In the genomic region with DNA sequence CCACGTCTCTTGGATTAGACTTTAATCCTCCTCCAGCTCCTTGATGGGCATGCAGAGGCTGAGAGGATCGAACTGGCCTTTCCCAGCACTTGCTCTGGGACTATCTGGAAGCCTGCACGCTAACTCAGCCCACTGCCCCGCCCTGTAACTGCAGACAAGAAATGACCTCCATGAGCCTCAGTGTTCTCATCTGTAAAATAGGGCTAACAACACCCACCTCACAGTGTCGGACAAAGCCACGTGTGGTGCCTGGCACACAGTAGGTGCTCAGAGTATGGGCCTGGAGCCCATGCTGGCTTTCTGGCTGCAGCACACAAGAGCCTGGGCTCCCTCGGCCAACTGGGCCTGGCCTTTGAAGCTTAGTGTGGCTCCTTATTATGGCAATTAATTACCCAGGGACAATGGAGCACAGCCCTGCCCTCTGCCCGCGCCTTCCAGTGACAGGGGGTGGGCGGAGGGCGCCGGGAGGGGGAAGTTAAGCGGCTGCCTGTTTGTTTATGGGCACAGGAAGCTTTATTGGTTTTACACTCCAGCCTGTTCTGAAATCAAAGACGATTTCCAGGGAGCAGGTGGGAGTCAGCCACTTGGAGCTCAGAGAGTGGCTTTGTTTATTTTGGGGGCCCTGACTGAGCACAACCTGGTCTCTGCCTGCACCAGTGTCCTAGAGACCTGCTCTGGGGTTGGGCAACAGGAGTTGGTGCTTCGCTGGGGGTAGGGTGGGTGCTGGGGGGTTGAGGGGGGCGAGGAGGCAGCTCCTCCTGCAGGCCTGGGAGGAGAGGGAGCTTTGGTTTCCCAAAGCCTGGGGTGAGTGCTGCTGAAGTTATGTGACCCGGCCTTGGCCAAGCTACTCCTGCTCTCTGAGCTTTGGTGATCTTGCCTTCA, we compare ENCODE assay signal across 21 cellular contexts. TPM values are rescaled to one million over a fixed set of nuclear protein-coding genes. Genes with fewer than 3 reads are reported as not detected.
DNase-seq lines count a peak whose midpoint lies in the region; ATAC-seq, FAIRE-seq and TF ChIP-seq lines count a peak whose summit lies in the region.
"Had no signal": no experiment of that assay in that cellular context is flagged by ENCODE, and none has a peak within 500 bp of the region (broad histone marks: within the 10 kb centered on the region; RNA-seq: fewer than 3 reads in every experiment).

No MANE protein-coding gene starts in this region.

- ATAC-seq in K562: no peak
- ATAC-seq: GM12878 had no signal

- H3K9me3 ChIP-seq in HEK293 (ENCODE audit: control insufficient read depth, insufficient read depth, low read depth, low read length) (no peaks in the 10 kb centered on the region), K562 (replicated peaks; ENCODE audit: control insufficient read depth, insufficient read depth, low read depth, low read length) (no peaks in the 10 kb centered on the region), neuronal stem cell (replicated peaks in 1 of 2; ENCODE audit: control insufficient read depth in 2 of 2, insufficient read depth in 1 of 2, low read depth in 1 of 2, low read length in 2 of 2) (peaks cover 0 to 2% of the 10 kb centered on the region in 2 donors), left ventricle myocardium inferior (replicated peaks) (no peaks in the 10 kb centered on the region)
- H3K9me3 ChIP-seq: A549, SJSA1 had no signal

- H4K8ac ChIP-seq in neuronal stem cell (ENCODE audit: low read depth, low read length): no peak overlapping the region

- TF ChIP-seq CTCF in HEK293 (tag by site-specific recombination; IDR thresholded peaks at IDR 0.05) (no peak), K562 (IDR thresholded peaks at IDR 0.05 in 2 of 3, conservative IDR thresholded peaks at IDR 0.05 in 1 of 3; ENCODE audit: insufficient read depth in 2 of 3, low read depth in 1 of 3, low read length in 3 of 3) (no peak), left ventricle myocardium inferior (IDR thresholded peaks at IDR 0.05; ENCODE audit: borderline replicate concordance) (no peak)

- H2BK120ac ChIP-seq in neuronal stem cell (ENCODE audit: low read depth, low read length): no peak overlapping the region

- H2BK15ac ChIP-seq in neuronal stem cell (ENCODE audit: low read length): no peak overlapping the region

- FAIRE-seq in K562 (lab: Jason Lieb, UNC): no peak
- FAIRE-seq: A549, GM12878, GM18507 had no signal

- H3K23ac ChIP-seq in neuronal stem cell (ENCODE audit: low read depth, low read length, poor library complexity): no peak overlapping the region

- H4K91ac ChIP-seq in neuronal stem cell (ENCODE audit: low read depth, low read length, poor library complexity): no peak overlapping the region

- POLR2A ChIA-PET in HEK293 (lab: Yijun Ruan, JAX): no interaction called here
- POLR2A ChIA-PET in K562 (lab: Yijun Ruan, JAX): interaction anchor here (0.5 to 1.5 kb wide), 4 partner anchors 24 to 1972 kb away, joined by 3 to 4 read pairs (median 3); no protein-coding TSS in a partner anchor

- TF ChIP-seq POLR2A in K562 (conservative IDR thresholded peaks at IDR 0.05): no peak

- H3K27ac ChIP-seq in HEK293 (ENCODE audit: extremely low read depth, low read depth, low read length): no peak overlapping the region
- no peak overlapping the region for H3K27ac ChIP-seq in K562 (ENCODE audit: extremely low read depth, low read depth, low read length)
- H3K27ac ChIP-seq in neuronal stem cell (replicated peaks; ENCODE audit: low read length): no peak overlapping the region
- no peak overlapping the region for H3K27ac ChIP-seq in left ventricle myocardium inferior (replicated peaks)
- H3K27ac ChIP-seq: HL-60, SJSA1 had no signal

- in situ Hi-C loops in K562 (cut with MboI): no loop called here

- H3K18ac ChIP-seq in neuronal stem cell (ENCODE audit: low read length): peak overlapping the region; percentile 75

- H3K79me1 ChIP-seq in neuronal stem cell (ENCODE audit: low read depth, low read length): no peaks in the 10 kb centered on the region

- intact Hi-C loops in K562 (cut with micrococcal nuclease) (no loop called here), left ventricle myocardium inferior (cut with micrococcal nuclease) (no loop called here)

- TF ChIP-seq RAD21 in K562 (CRISPR knock-in tag; conservative IDR thresholded peaks at IDR 0.05 in 1 of 2, IDR thresholded peaks at IDR 0.05 in 1 of 2): no peak

- 1% methylated on average over 17 of the region's 17 CpGs for WGBS in K562 (ENCODE audit: insufficient coverage, low coverage, missing lambda C conversion rate)
- no CpG with 5 or more reads among the region's 17 CpGs for WGBS in neuronal stem cell (ENCODE audit: extremely low coverage in 2 of 2, insufficient read length in 2 of 2, insufficient replicate concordance in 1 of 2), 2 donors

- H3K79me2 ChIP-seq in K562 (ENCODE audit: control insufficient read depth, insufficient read depth, low read length): no peaks in the 10 kb centered on the region

- TF ChIP-seq EP300 in K562 (IDR thresholded peaks at IDR 0.05; ENCODE audit: low read length): no peak

- H4K20me1 ChIP-seq in K562 (replicated peaks; ENCODE audit: control insufficient read depth, insufficient read depth, low read length): peaks cover 14% of the 10 kb centered on the region

- no peaks in the 10 kb centered on the region for H3K36me3 ChIP-seq in HEK293 (ENCODE audit: control insufficient read depth in 2 of 2, insufficient read depth in 1 of 2, low read length in 2 of 2)
- no peaks in the 10 kb centered on the region for H3K36me3 ChIP-seq in K562 (ENCODE audit: control insufficient read depth, insufficient read depth, low read length)
- no peaks in the 10 kb centered on the region for H3K36me3 ChIP-seq in neuronal stem cell (replicated peaks in 1 of 2; ENCODE audit: control insufficient read depth in 2 of 2, insufficient read depth in 2 of 2, low read length in 2 of 2)
- no peaks in the 10 kb centered on the region for H3K36me3 ChIP-seq in left ventricle myocardium inferior
- H3K36me3 ChIP-seq: SJSA1 had no signal

- no peaks in the 10 kb centered on the region for H3K9me1 ChIP-seq in K562 (ENCODE audit: control insufficient read depth, insufficient read depth, low read length)

- H2BK12ac ChIP-seq in neuronal stem cell (ENCODE audit: low read length): no peak overlapping the region

- H3K27me3 ChIP-seq in K562 (ENCODE audit: control insufficient read depth in 2 of 2, insufficient read depth in 2 of 2, low read length in 2 of 2) (peaks cover 16 to 42% of the 10 kb centered on the region in 2 experiments; a peak in 4 of 5 replicates), neuronal stem cell (ENCODE audit: control insufficient read depth in 3 of 3, insufficient read depth in 3 of 3, low read depth in 1 of 3, low read length in 3 of 3) (peaks cover 5 to 50% (median 30%) of the 10 kb centered on the region in 3 experiments), left ventricle myocardium inferior (ENCODE audit: low read depth) (peaks cover 100% of the 10 kb centered on the region)

- H3K14ac ChIP-seq in neuronal stem cell (ENCODE audit: low read length): no peak overlapping the region

- H2AFZ ChIP-seq in K562 (ENCODE audit: low read depth, low read length) (no peak overlapping the region), neuronal stem cell (ENCODE audit: low read length) (no peak overlapping the region)

- H2BK5ac ChIP-seq in neuronal stem cell (ENCODE audit: low read length): no peak overlapping the region

- H3K4me1 ChIP-seq in HEK293 (ENCODE audit: control insufficient read depth, insufficient read depth, low read length) (no peaks in the 10 kb centered on the region), K562 (replicated peaks in 1 of 2; ENCODE audit: control insufficient read depth in 2 of 2, insufficient read depth in 2 of 2, low read length in 2 of 2) (no peaks in the 10 kb centered on the region), neuronal stem cell (ENCODE audit: control insufficient read depth in 2 of 2, insufficient read depth in 1 of 2, low read depth in 1 of 2, low read length in 2 of 2) (peaks cover 11 to 15% of the 10 kb centered on the region in 2 donors), left ventricle myocardium inferior (no peaks in the 10 kb centered on the region)
- H3K4me1 ChIP-seq: SJSA1 had no signal

- CTCF ChIA-PET in HEK293 (lab: Yijun Ruan, JAX) (interaction anchor here (0.8 to 1.5 kb wide), 2 partner anchors 19 to 80 kb away, joined by 3 to 4 read pairs; no protein-coding TSS in a partner anchor), K562 (lab: Yijun Ruan, JAX; ENCODE audit: low intra/inter-chr PET ratio) (no interaction called here)

- DNase-seq in NCI-H2196 (lab: John Stamatoyannopoulos, UW; ENCODE audit: unreplicated experiment): peak; percentile 26
- no peak for DNase-seq in NCI-H2196 treated with DMSO at 0.1 percent for 48 hours (lab: John Stamatoyannopoulos, UW; ENCODE audit: unreplicated experiment)
- DNase-seq in K562 (ENCODE audit: extremely low read depth in 1 of 4, low spot score in 3 of 4): no peak
- DNase-seq in neuronal stem cell (ENCODE audit: low spot score): no peak
- DNase-seq in NCI-H69 (lab: John Stamatoyannopoulos, UW): no peak
- DNase-seq in left ventricle myocardium inferior: no peak
- DNase-seq: DMS53; KG1; NCI-H1930; NCI-H446 treated with DMSO at 0.1 percent for 48 hours; NK-92 treated with Interleukin-12 subunit alpha and Interleukin-12 subunit beta, amount 100 ng/mL, for 24 hours; OCI-M1; RPMI8226 had no signal

- BruUV-seq in K562 (replicated peaks; lab: Mats Ljungman, UMichigan): no TSS peak

- no peak overlapping the region for H3K4me3 ChIP-seq in HEK293 (ENCODE audit: low read depth, low read length)
- H3K4me3 ChIP-seq in K562: no peak overlapping the region
- H3K4me3 ChIP-seq in neuronal stem cell (ENCODE audit: low read length in 2 of 2): no peak overlapping the region
- no peak overlapping the region for H3K4me3 ChIP-seq in left ventricle myocardium inferior
- H3K4me3 ChIP-seq: A549, GM12878, SJSA1 had no signal

- no peak overlapping the region for H3K4me2 ChIP-seq in K562 (ENCODE audit: insufficient read depth, low read length)
- no peak overlapping the region for H3K4me2 ChIP-seq in neuronal stem cell (ENCODE audit: insufficient read depth, low read length, poor library complexity, severe bottlenecking)
- H3K4me2 ChIP-seq: A549 had no signal

- no peak overlapping the region for H3K4ac ChIP-seq in neuronal stem cell (ENCODE audit: low read length)

- no peak overlapping the region for H3K9ac ChIP-seq in K562 (ENCODE audit: insufficient read depth in 1 of 2, low read depth in 2 of 2, low read length in 2 of 2)
- H3K9ac ChIP-seq in neuronal stem cell (ENCODE audit: low read depth, low read length, poor library complexity): no peak overlapping the region

- H2AK5ac ChIP-seq in neuronal stem cell (ENCODE audit: low read depth, low read length): no peak overlapping the region

RNA-seq across cellular contexts. Expression of a gene that starts 31.0 kb away (rescaled TPM):
- total RNA-seq in K562 (2011; cell fraction: chromatin; rRNA removed; ENCODE audit: low replicate concordance): not detected in 2 replicates
- not detected in 2 replicates for total RNA-seq in K562 (2011; cell fraction: nucleolus; rRNA removed)
- total RNA-seq in K562 (2011; cell fraction: nucleoplasm; rRNA removed): not detected in 2 replicates
- not detected in 2 replicates for total RNA-seq in K562 (2014; rRNA removed)
- total RNA-seq in K562 (2014; rRNA removed; fragmentation: Illumina TruSeq; extraction: Trizol): not detected in 2 replicates
- not detected in 2 replicates for total RNA-seq in K562 (2015; rRNA removed; fragmentation: Illumina TruSeq; extraction: Trizol)
- not detected in 2 replicates for total RNA-seq in K562 (2021)
- polyA plus RNA-seq in K562 (2011; rRNA removed): not detected in 2 replicates
- polyA plus RNA-seq in K562 (2011; cell fraction: cytosol; rRNA removed): not detected in 2 replicates
- not detected in 2 replicates for polyA plus RNA-seq in K562 (2011; cell fraction: nucleus; rRNA removed)
- polyA plus RNA-seq in K562 (2012): not detected in 2 replicates
- polyA plus RNA-seq in K562 (2014; fragmentation: Illumina TruSeq; extraction: Trizol): not detected in 2 replicates
- polyA plus RNA-seq in K562 (2014; fragmentation: Nextera tagmentation; extraction: Ambion mirVana): not detected
- polyA plus RNA-seq in K562 (2014; rRNA removed): not detected in 2 replicates
- polyA minus RNA-seq in K562 (2011; rRNA and poly(A)+ RNA removed): not detected in 2 replicates
- polyA minus RNA-seq in K562 (2011; cell fraction: cytosol; rRNA and poly(A)+ RNA removed): not detected in 2 replicates
- not detected in 2 replicates for polyA minus RNA-seq in K562 (2011; cell fraction: nucleus; rRNA and poly(A)+ RNA removed)
- polyA plus RNA-seq in neuronal stem cell (2013, experiment 1 of 2): 0.03 TPM
- 0.06 TPM for polyA plus RNA-seq in neuronal stem cell (2013, experiment 2 of 2)
- not detected for total RNA-seq in left ventricle myocardium inferior
- total RNA-seq: G401, GM12878, MCF 10A, SJSA1 had no signal
- polyA plus RNA-seq: GM12878 had no signal
